ENCODE assay signal across 8 cellular contexts in genomic region chr3:66039590-66039887, GRCh38. TPM values are rescaled to one million over a fixed set of nuclear protein-coding genes. Genes with fewer than 3 reads are reported as not detected.
DNase-seq lines count a peak whose midpoint lies in the region; ATAC-seq and TF ChIP-seq lines count a peak whose summit lies in the region.

No MANE protein-coding gene starts in this region.

- ATAC-seq in omental fat pad (ENCODE audit: low FRiP score) (peak; percentile 9), GM21528 (IDR thresholded peaks at IDR 0.05; ENCODE audit: low FRiP score, unreplicated experiment) (no peak), GM21381 (IDR thresholded peaks at IDR 0.05; ENCODE audit: unreplicated experiment) (no peak)

- no peak for TF ChIP-seq CTCF in GM13976 (IDR thresholded peaks at IDR 0.05; ENCODE audit: borderline replicate concordance, control extremely low read depth, extremely low read depth, insufficient read depth, missing control alignments)
- no peak for TF ChIP-seq CTCF in fibroblast of villous mesenchyme (IDR thresholded peaks at IDR 0.05; ENCODE audit: insufficient read depth, low read depth, low read length)
- TF ChIP-seq CTCF in omental fat pad (IDR thresholded peaks at IDR 0.05): no peak

- peak overlapping the region; percentile 89 for H3K4me3 ChIP-seq in fibroblast of villous mesenchyme (ENCODE audit: low read depth, low read length)

- DNase-seq in GM13976 (ENCODE audit: low spot score) (peak; percentile 47), SW480 (ENCODE audit: low spot score) (peak; percentile 53), fibroblast of villous mesenchyme (ENCODE audit: low read depth) (peak; percentile 43), omental fat pad (ENCODE audit: low spot score) (no peak), NOMO-1 treated with DMSO at 0.1 percent for 48 hours (lab: John Stamatoyannopoulos, UW; ENCODE audit: unreplicated experiment) (no peak), dedifferentiated amniotic fluid mesenchymal stem cell (ENCODE audit: extremely low spot score) (no peak)

- in situ Hi-C loops in GM13976 (cut with MboI; ENCODE audit: low sequenced_read_pairs, unreplicated experiment): no loop called here

RNA-seq across cellular contexts. Expression of gene MAGI1, which starts 0.8 kb away (rescaled TPM):
- total RNA-seq in fibroblast of villous mesenchyme: 20.7 and 29.0 TPM in 2 replicates
- 10 to 100 TPM; 22.9 to 38.8 (median 34.3) TPM for total RNA-seq in omental fat pad

Comparison
In these comparisons a context has a peak if more than half of its experiments do, and no peak if none do; other contexts are left out.
1. DNase-seq: peak in GM13976 (single experiment), SW480 (single experiment) and fibroblast of villous mesenchyme (single experiment); none in omental fat pad (single experiment), NOMO-1 treated with DMSO at 0.1 percent for 48 hours (single experiment) and dedifferentiated amniotic fluid mesenchymal stem cell (single experiment).